Comparison of ENCODE assay signal across 1 cellular context in genomic region chr11:119228535-119229302, GRCh38.
TF ChIP-seq lines count a peak whose summit lies in the region.

No MANE protein-coding gene starts in this region.

TF ChIP-seq in GM23338, 12 proteins besides CTCF, POLR2A, EP300 and RAD21:
- TF ChIP-seq NANOG (IDR thresholded peaks at IDR 0.05; ENCODE audit: borderline replicate concordance): no peak
- TF ChIP-seq POLR2AphosphoS5 (IDR thresholded peaks at IDR 0.05; ENCODE audit: low read depth): no peak
- TF ChIP-seq EZH2phosphoT487 (IDR thresholded peaks at IDR 0.05; ENCODE audit: unreplicated experiment): no peak
